In the genomic region with DNA sequence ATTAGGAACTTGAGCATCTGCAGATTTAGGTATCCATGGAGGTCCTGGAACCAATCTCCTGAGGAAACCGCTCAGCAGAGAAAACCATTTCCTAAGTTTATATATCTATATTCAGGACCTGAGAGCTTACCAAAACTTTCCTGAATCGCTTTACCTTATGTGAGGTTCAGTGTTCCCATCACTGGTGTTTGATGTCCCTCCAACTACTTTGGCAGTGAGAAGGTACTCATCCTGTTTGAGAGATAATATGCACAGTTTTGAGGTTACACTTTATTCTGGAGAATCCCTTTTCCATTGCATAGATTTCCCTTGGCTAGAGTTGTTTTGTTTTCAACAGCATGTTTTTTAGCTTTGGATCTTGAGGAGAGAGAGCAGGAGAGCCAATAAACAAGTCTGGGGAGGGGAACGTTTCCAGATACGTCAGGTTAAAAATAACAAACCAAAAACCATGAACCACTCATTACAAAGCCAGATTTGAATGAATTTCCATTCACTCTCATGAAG, we compare ENCODE assay signal across 1 cellular context.
TF ChIP-seq lines count a peak whose summit lies in the region.

No MANE protein-coding gene starts in this region.

TF ChIP-seq in GM23338, 12 proteins besides CTCF, POLR2A, EP300 and RAD21 (continued from another document):
- TF ChIP-seq, protein P1, sequence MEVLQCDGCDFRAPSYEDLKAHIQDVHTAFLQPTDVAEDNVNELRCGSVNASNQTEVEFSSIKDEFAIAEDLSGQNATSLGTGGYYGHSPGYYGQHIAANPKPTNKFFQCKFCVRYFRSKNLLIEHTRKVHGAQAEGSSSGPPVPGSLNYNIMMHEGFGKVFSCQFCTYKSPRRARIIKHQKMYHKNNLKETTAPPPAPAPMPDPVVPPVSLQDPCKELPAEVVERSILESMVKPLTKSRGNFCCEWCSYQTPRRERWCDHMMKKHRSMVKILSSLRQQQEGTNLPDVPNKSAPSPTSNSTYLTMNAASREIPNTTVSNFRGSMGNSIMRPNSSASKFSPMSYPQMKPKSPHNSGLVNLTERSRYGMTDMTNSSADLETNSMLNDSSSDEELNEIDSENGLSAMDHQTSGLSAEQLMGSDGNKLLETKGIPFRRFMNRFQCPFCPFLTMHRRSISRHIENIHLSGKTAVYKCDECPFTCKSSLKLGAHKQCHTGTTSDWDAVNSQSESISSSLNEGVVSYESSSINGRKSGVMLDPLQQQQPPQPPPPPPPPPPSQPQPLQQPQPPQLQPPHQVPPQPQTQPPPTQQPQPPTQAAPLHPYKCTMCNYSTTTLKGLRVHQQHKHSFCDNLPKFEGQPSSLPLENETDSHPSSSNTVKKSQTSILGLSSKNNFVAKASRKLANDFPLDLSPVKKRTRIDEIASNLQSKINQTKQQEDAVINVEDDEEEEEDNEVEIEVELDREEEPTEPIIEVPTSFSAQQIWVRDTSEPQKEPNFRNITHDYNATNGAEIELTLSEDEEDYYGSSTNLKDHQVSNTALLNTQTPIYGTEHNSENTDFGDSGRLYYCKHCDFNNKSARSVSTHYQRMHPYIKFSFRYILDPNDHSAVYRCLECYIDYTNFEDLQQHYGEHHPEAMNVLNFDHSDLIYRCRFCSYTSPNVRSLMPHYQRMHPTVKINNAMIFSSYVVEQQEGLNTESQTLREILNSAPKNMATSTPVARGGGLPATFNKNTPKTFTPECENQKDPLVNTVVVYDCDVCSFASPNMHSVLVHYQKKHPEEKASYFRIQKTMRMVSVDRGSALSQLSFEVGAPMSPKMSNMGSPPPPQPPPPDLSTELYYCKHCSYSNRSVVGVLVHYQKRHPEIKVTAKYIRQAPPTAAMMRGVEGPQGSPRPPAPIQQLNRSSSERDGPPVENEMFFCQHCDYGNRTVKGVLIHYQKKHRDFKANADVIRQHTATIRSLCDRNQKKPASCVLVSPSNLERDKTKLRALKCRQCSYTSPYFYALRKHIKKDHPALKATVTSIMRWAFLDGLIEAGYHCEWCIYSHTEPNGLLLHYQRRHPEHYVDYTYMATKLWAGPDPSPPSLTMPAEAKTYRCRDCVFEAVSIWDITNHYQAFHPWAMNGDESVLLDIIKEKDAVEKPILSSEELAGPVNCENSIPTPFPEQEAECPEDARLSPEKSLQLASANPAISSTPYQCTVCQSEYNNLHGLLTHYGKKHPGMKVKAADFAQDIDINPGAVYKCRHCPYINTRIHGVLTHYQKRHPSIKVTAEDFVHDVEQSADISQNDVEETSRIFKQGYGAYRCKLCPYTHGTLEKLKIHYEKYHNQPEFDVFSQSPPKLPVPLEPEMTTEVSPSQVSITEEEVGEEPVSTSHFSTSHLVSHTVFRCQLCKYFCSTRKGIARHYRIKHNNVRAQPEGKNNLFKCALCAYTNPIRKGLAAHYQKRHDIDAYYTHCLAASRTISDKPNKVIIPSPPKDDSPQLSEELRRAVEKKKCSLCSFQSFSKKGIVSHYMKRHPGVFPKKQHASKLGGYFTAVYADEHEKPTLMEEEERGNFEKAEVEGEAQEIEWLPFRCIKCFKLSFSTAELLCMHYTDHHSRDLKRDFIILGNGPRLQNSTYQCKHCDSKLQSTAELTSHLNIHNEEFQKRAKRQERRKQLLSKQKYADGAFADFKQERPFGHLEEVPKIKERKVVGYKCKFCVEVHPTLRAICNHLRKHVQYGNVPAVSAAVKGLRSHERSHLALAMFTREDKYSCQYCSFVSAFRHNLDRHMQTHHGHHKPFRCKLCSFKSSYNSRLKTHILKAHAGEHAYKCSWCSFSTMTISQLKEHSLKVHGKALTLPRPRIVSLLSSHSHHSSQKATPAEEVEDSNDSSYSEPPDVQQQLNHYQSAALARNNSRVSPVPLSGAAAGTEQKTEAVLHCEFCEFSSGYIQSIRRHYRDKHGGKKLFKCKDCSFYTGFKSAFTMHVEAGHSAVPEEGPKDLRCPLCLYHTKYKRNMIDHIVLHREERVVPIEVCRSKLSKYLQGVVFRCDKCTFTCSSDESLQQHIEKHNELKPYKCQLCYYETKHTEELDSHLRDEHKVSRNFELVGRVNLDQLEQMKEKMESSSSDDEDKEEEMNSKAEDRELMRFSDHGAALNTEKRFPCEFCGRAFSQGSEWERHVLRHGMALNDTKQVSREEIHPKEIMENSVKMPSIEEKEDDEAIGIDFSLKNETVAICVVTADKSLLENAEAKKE (CRISPR knock-in tag; IDR thresholded peaks at IDR 0.05): no peak
- TF ChIP-seq CREB1 (CRISPR knock-in tag; IDR thresholded peaks at IDR 0.05; ENCODE audit: low read depth): no peak
TF ChIP-seq in GM23338: peak in this region for 0.
